In the genomic region with DNA sequence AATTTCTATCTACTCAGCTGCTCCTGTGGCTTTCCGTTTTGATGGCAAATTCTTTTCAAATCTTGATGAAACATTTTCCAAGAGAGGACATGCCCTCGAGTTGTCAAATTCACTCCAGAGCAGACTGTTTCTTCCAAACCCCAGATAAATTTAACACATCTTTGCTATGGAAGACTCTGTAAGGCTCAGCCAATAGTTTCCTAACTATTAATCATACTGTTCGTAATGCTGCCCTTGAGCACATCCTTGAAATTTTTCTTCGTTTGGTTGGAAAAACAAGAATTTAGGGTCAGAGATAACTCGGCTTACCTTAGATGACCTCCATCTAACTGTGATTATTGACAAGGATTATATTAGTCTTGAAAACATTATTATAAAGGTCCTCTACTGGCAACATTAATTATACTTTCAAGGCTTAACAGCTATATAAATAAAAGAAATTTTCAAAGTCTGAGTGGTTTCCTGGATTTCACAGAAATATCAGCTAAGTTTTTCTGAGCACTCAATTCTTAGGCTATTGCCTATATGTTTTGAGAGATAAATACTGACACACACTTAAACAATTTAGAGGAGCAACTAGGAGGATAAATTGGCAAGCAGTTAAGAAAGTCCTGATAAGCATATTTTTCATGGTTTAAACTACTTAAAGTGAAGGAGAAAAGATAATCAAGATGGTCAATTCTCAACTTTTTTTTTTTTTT, we compare ENCODE assay signal across 16 cellular contexts. TPM values are rescaled to one million over a fixed set of nuclear protein-coding genes. Genes with fewer than 3 reads are reported as not detected.
"Had no signal": no experiment of that assay in that cellular context is flagged by ENCODE, and none has a peak within 500 bp of the region (broad histone marks: within the 10 kb centered on the region; RNA-seq: fewer than 3 reads in every experiment).

No MANE protein-coding gene starts in this region.

- H3K27ac Mint-ChIP-seq: activated CD4-positive, alpha-beta memory T cell treated with anti-CD3 and anti-CD28 coated beads, Interleukin-2, amount 10 ng/mL, durations not matched to agents 7 days and 5 days; activated CD4-positive, alpha-beta T cell treated with anti-CD3 and anti-CD28 coated beads for 36 hours; effector memory CD8-positive, alpha-beta T cell; natural killer cell had no signal

- ATAC-seq: activated CD4-positive, alpha-beta T cell treated with anti-CD3 and anti-CD28 coated beads for 36 hours; effector memory CD8-positive, alpha-beta T cell; natural killer cell; psoas muscle; right lobe of liver had no signal

- H3K9me3 ChIP-seq: psoas muscle, right lobe of liver, transverse colon had no signal

- H3K36me3 Mint-ChIP-seq: natural killer cell had no signal

- H3K9me3 Mint-ChIP-seq: central memory CD8-positive, alpha-beta T cell; effector memory CD8-positive, alpha-beta T cell; natural killer cell had no signal

- DNase-seq: activated CD4-positive, alpha-beta memory T cell treated with anti-CD3 and anti-CD28 coated beads, Interleukin-2, amount 10 ng/mL, durations not matched to agents 7 days and 5 days; activated CD4-positive, alpha-beta T cell treated with anti-CD3 and anti-CD28 coated beads for 36 hours; effector memory CD8-positive, alpha-beta T cell; foreskin fibroblast; glutamatergic neuron; natural killer cell; psoas muscle; right lobe of liver; stimulated activated CD4-positive, alpha-beta T cell treated with anti-CD3 and anti-CD28 coated beads, Interleukin-2, amount 100 ng/mL, for 24 hours; stimulated activated naive CD4-positive, alpha-beta T cell; substantia nigra; T-helper 9 cell; transverse colon had no signal

- H3K27ac ChIP-seq: psoas muscle, right lobe of liver, transverse colon, VCaP had no signal

- H3K36me3 ChIP-seq: right lobe of liver, transverse colon had no signal

- FAIRE-seq: islet of Langerhans had no signal

- H3K4me3 ChIP-seq: psoas muscle, right lobe of liver, transverse colon had no signal

- H3K4me1 ChIP-seq: psoas muscle had no signal

- H3K4me3 Mint-ChIP-seq: activated CD4-positive, alpha-beta memory T cell treated with anti-CD3 and anti-CD28 coated beads, Interleukin-2, amount 10 ng/mL, durations not matched to agents 7 days and 5 days; activated CD4-positive, alpha-beta T cell treated with anti-CD3 and anti-CD28 coated beads for 36 hours; central memory CD8-positive, alpha-beta T cell; effector memory CD8-positive, alpha-beta T cell; natural killer cell had no signal

RNA-seq across cellular contexts. Expression of a gene that starts 2.5 kb away (rescaled TPM):
- total RNA-seq: activated CD4-positive, alpha-beta memory T cell treated with anti-CD3 and anti-CD28 coated beads, Interleukin-2, amount 10 ng/mL, durations not matched to agents 7 days and 5 days had no signal
